Comparison of ENCODE assay signal across 8 cellular contexts in genomic region chr16:610513-611381, GRCh38. TPM values are rescaled to one million over a fixed set of nuclear protein-coding genes. Genes with fewer than 3 reads are reported as not detected.
DNase-seq lines count a peak whose midpoint lies in the region; TF ChIP-seq lines count a peak whose summit lies in the region.

No MANE protein-coding gene starts in this region.

- no peak for DNase-seq in AG09319 (ENCODE audit: extremely low read depth, low read depth)
- DNase-seq in activated T-cell treated with anti-CD3 and anti-CD28 coated beads, Interleukin-2, amount 50 U/mL, for 1 hour = peak; percentile 65
- DNase-seq in fibroblast of pulmonary artery (ENCODE audit: low read depth) = no peak
- DNase-seq in trophoblast cell = peak; percentile 78 to 79
- no peak for DNase-seq in SHP77 treated with DMSO at 0.1 percent for 48 hours (lab: John Stamatoyannopoulos, UW)
- no peak for DNase-seq in COLO829 (ENCODE audit: low spot score)
- DNase-seq in HPDE6-E6E7 (ENCODE audit: extremely low spot score) = no peak

- no peak overlapping the region for H3K4ac ChIP-seq in trophoblast cell (ENCODE audit: low read depth, low read length)

- H3K4me2 ChIP-seq in trophoblast cell (ENCODE audit: low read length) = no peak overlapping the region

- no peak overlapping the region for H3K18ac ChIP-seq in trophoblast cell (ENCODE audit: low read length)

- H4K12ac ChIP-seq in trophoblast cell (ENCODE audit: low read depth, low read length) = no peak overlapping the region

- peaks cover 0 to 3% (median 0%) of the 10 kb centered on the region in 3 donors for H3K9me3 Mint-ChIP-seq in IgD-negative memory B cell

- H2BK5ac ChIP-seq in trophoblast cell (ENCODE audit: low read depth, low read length, poor library complexity) = no peak overlapping the region

- H4K8ac ChIP-seq in trophoblast cell (ENCODE audit: low read depth, low read length) = no peak overlapping the region

- H3K36me3 Mint-ChIP-seq in IgD-negative memory B cell = peaks cover 2% of the 10 kb centered on the region

- no peaks in the 10 kb centered on the region for H3K79me2 ChIP-seq in trophoblast cell (ENCODE audit: control insufficient read depth, insufficient read depth, low read length, poor library complexity)

- H3K4me3 Mint-ChIP-seq in IgD-negative memory B cell = no peak overlapping the region

- H2AFZ ChIP-seq in trophoblast cell (ENCODE audit: insufficient read depth, low read length, poor library complexity) = no peak overlapping the region

- H3K27ac ChIP-seq in trophoblast cell (ENCODE audit: low read depth, low read length) = no peak overlapping the region

- H2BK12ac ChIP-seq in trophoblast cell (ENCODE audit: low read length) = no peak overlapping the region

- H3K36me3 ChIP-seq in trophoblast cell (ENCODE audit: control insufficient read depth in 1 of 2, insufficient read depth in 2 of 2, low read length in 2 of 2) = peaks cover 5 to 6% of the 10 kb centered on the region in 2 experiments

- H3K4me1 ChIP-seq in trophoblast cell (ENCODE audit: control insufficient read depth in 1 of 2, insufficient read depth in 2 of 2, low read length in 2 of 2) = no peaks in the 10 kb centered on the region

- no peak overlapping the region for H3K14ac ChIP-seq in trophoblast cell (ENCODE audit: low read length)

- H3K9ac ChIP-seq in trophoblast cell (ENCODE audit: low read length) = no peak overlapping the region

- H2BK120ac ChIP-seq in trophoblast cell (ENCODE audit: insufficient read depth, low read length, poor library complexity) = no peak overlapping the region

- no peaks in the 10 kb centered on the region for H3K79me1 ChIP-seq in trophoblast cell (ENCODE audit: low read length)

- no peak overlapping the region for H4K91ac ChIP-seq in trophoblast cell (ENCODE audit: low read depth, low read length)

- H3K4me3 ChIP-seq in fibroblast of pulmonary artery (replicated peaks; ENCODE audit: low read depth, low read length) (no peak overlapping the region), trophoblast cell (ENCODE audit: low read depth, low read length) (no peak overlapping the region)

- peaks cover 9% of the 10 kb centered on the region for H3K9me3 ChIP-seq in trophoblast cell (ENCODE audit: insufficient read depth, low read depth, low read length)

- peak overlapping the region in 2 of 3 donors; percentile 78 to 82 for H3K27ac Mint-ChIP-seq in IgD-negative memory B cell

- TF ChIP-seq CTCF in AG09319 (IDR thresholded peaks at IDR 0.05; ENCODE audit: low read depth, low read length) (peak; percentile 22), fibroblast of pulmonary artery (IDR thresholded peaks at IDR 0.05; ENCODE audit: low read length, missing control alignments) (peak; percentile 37)

- peaks cover 10 to 12% (median 10%) of the 10 kb centered on the region in 3 donors for H3K4me1 Mint-ChIP-seq in IgD-negative memory B cell

- H2AK5ac ChIP-seq in trophoblast cell (ENCODE audit: low read length) = no peak overlapping the region

- WGBS in trophoblast cell (ENCODE audit: extremely low coverage, insufficient coverage, insufficient read length) = no CpG with 5 or more reads among the region's 28 CpGs

- no peak overlapping the region for H3K23ac ChIP-seq in trophoblast cell (ENCODE audit: low read length)

- H3K27me3 ChIP-seq in trophoblast cell (ENCODE audit: insufficient read depth, low read length) = no peaks in the 10 kb centered on the region

- H3K27me3 Mint-ChIP-seq in IgD-negative memory B cell = no peaks in the 10 kb centered on the region

RNA-seq across cellular contexts. Expression of gene WFIKKN1, which starts 20.0 kb away (rescaled TPM):
- not detected for polyA plus RNA-seq in IgD-negative memory B cell
- 13.1 and 14.9 TPM in 2 replicates for polyA plus RNA-seq in trophoblast cell (2013)

RNA-seq across cellular contexts. Expression of gene RAB40C, which starts 20.9 kb away (rescaled TPM):
- polyA plus RNA-seq in IgD-negative memory B cell = 14.7 TPM
- polyA plus RNA-seq in trophoblast cell (2013) = 26.3 and 27.6 TPM in 2 replicates

RNA-seq across cellular contexts. Expression of gene METTL26, which starts 25.4 kb away (rescaled TPM):
- polyA plus RNA-seq in IgD-negative memory B cell = 81.0 TPM
- polyA plus RNA-seq in trophoblast cell (2013) = 67.5 and 72.3 TPM in 2 replicates

RNA-seq across cellular contexts. Expression of gene MCRIP2, which starts 30.9 kb away (rescaled TPM):
- polyA plus RNA-seq in IgD-negative memory B cell = 52.8 TPM
- polyA plus RNA-seq in trophoblast cell (2013) = 15.7 and 16.9 TPM in 2 replicates

RNA-seq across cellular contexts. Expression of gene WDR90, which starts 38.4 kb away (rescaled TPM):
- polyA plus RNA-seq in IgD-negative memory B cell = 0.54 TPM
- polyA plus RNA-seq in trophoblast cell (2013) = 12.2 and 12.5 TPM in 2 replicates

Comparison
In these comparisons a context has a peak if more than half of its experiments do, and no peak if none do; other contexts are left out.
1. DNase-seq: peak in activated T-cell treated with anti-CD3 and anti-CD28 coated beads, Interleukin-2, amount 50 U/mL, for 1 hour (single experiment) and trophoblast cell (2 of 2); none in AG09319 (single experiment), fibroblast of pulmonary artery (single experiment), SHP77 treated with DMSO at 0.1 percent for 48 hours (single experiment), COLO829 (single experiment) and HPDE6-E6E7 (single experiment).